In genomic region chr15:36738817-36739216, GRCh38 we compare ENCODE assay signal across 20 cellular contexts.
DNase-seq lines count a peak whose midpoint lies in the region; ATAC-seq and TF ChIP-seq lines count a peak whose summit lies in the region.
"Had no signal": no experiment of that assay in that cellular context is flagged by ENCODE, and none has a peak within 500 bp of the region (broad histone marks: within the 10 kb centered on the region; RNA-seq: fewer than 3 reads in every experiment).

No MANE protein-coding gene starts in this region.

- no peak overlapping the region for H3K9ac ChIP-seq in IMR-90 (ENCODE audit: low read depth, low read length)

- no peak overlapping the region; the same call in 1 of the 2 replicates for H3K27ac ChIP-seq in IMR-90 (ENCODE audit: insufficient read depth, low read length)
- H3K27ac ChIP-seq: HL-60 had no signal

- H3K18ac ChIP-seq in IMR-90 (ENCODE audit: low read depth, low read length) = peak overlapping the region; percentile 24

- no peaks in the 10 kb centered on the region for H4K20me1 ChIP-seq in IMR-90 (ENCODE audit: insufficient read depth, low read length)

- H2AFZ ChIP-seq in IMR-90 (replicated peaks; ENCODE audit: low read length, poor library complexity) = no peak overlapping the region

- H4K5ac ChIP-seq in IMR-90 (ENCODE audit: low read depth, low read length) = no peak overlapping the region

- peaks cover 7% of the 10 kb centered on the region; the same call in 1 of the 2 replicates for H3K9me1 ChIP-seq in IMR-90 (ENCODE audit: insufficient read depth, low read length)

- H2AK5ac ChIP-seq in IMR-90 (ENCODE audit: low read depth, low read length) = no peak overlapping the region

- 0 out of 3 replicates have a peak overlapping the region, but pooled peaks have one; percentile 70 for H2BK15ac ChIP-seq in IMR-90 (ENCODE audit: low read depth, low read length)

- TF ChIP-seq RAD21 in IMR-90 (IDR thresholded peaks at IDR 0.05; ENCODE audit: low read length) = no peak

- dilution Hi-C loops in IMR-90 (cut with HindIII; ENCODE audit: low sequenced_read_pairs, unreplicated experiment) = no loop called here

- no peaks in the 10 kb centered on the region for H3K27me3 ChIP-seq in IMR-90 (ENCODE audit: control insufficient read depth, insufficient read depth, low read length)
- H3K27me3 ChIP-seq: BE2C had no signal

- peaks cover 12% of the 10 kb centered on the region for H3K4me1 ChIP-seq in IMR-90 (ENCODE audit: control insufficient read depth, insufficient read depth, low read length)
- H3K4me1 ChIP-seq: BE2C had no signal

- no peak for TF ChIP-seq CTCF in IMR-90 (conservative IDR thresholded peaks at IDR 0.05; ENCODE audit: low read depth, low read length)
- TF ChIP-seq CTCF in fibroblast of villous mesenchyme (IDR thresholded peaks at IDR 0.05; ENCODE audit: insufficient read depth, low read depth, low read length) = no peak

- peak overlapping the region; percentile 80 for H3K4ac ChIP-seq in IMR-90 (ENCODE audit: low read depth, low read length)

- peak overlapping the region; percentile 62; the same call in 1 of the 2 replicates for H3K14ac ChIP-seq in IMR-90 (replicated peaks; ENCODE audit: low read depth, low read length)

- no peak overlapping the region; a peak in 2 of 4 replicates for H4K8ac ChIP-seq in IMR-90 (ENCODE audit: low read depth in 2 of 2, low read length in 2 of 2)

- H2BK5ac ChIP-seq in IMR-90 (ENCODE audit: low read depth, low read length, poor library complexity, severe bottlenecking) = no peak overlapping the region

- in situ Hi-C loops in IMR-90 (cut with MboI; ENCODE audit: low sequenced_read_pairs) = no loop called here

- no peaks in the 10 kb centered on the region for H3K36me3 ChIP-seq in IMR-90 (ENCODE audit: control insufficient read depth, insufficient read depth, low read length)
- H3K36me3 ChIP-seq: BE2C had no signal

- H3K79me1 ChIP-seq in IMR-90 (ENCODE audit: low read depth in 1 of 2, low read length in 2 of 2) = no peaks in the 10 kb centered on the region; a peak in 1 of 4 replicates

- TF ChIP-seq POLR2A in IMR-90 (IDR thresholded peaks at IDR 0.05; ENCODE audit: low read depth, low read length) = no peak

- H2BK20ac ChIP-seq in IMR-90 (ENCODE audit: low read depth, low read length) = peak overlapping the region; percentile 78; the same call in 1 of the 2 replicates

- H3K4me3 ChIP-seq in IMR-90 (ENCODE audit: insufficient read depth, low read depth, low read length) (no peak overlapping the region), fibroblast of villous mesenchyme (ENCODE audit: low read depth, low read length) (no peak overlapping the region)
- H3K4me3 ChIP-seq: GM12878 had no signal

- CTCF ChIA-PET in IMR-90 (lab: Yijun Ruan, JAX) = no interaction called here

- H2AK9ac ChIP-seq in IMR-90 (replicated peaks; ENCODE audit: low read depth, low read length, poor library complexity) = no peak overlapping the region

- POLR2A ChIA-PET in IMR-90 (lab: Charles Lee; ENCODE audit: unreplicated experiment) = no interaction called here

- H2BK120ac ChIP-seq in IMR-90 (ENCODE audit: low read depth, low read length) = peak overlapping the region; percentile 91; the same call in 1 of the 2 replicates

- no peak overlapping the region for H3K56ac ChIP-seq in IMR-90 (ENCODE audit: extremely low read depth, insufficient read depth, low read length)

- peak; percentile 50 for ATAC-seq in IMR-90 (ENCODE audit: low read depth)
- ATAC-seq: GM12878 had no signal

- peak overlapping the region; percentile 67 for H4K91ac ChIP-seq in IMR-90 (ENCODE audit: insufficient read depth, low read depth, low read length)

- no TSS peak for BruUV-seq in IMR-90 (replicated peaks; lab: Mats Ljungman, UMichigan)

- no peaks in the 10 kb centered on the region for H3K9me3 ChIP-seq in IMR-90 (ENCODE audit: control insufficient read depth, insufficient read depth, low read length)
- H3K9me3 ChIP-seq: BE2C had no signal

- H3K4me2 ChIP-seq in IMR-90 (ENCODE audit: low read depth, low read length) = no peak overlapping the region

- no CpG with 5 or more reads among the region's 1 CpG for WGBS in IMR-90 (ENCODE audit: extremely low coverage in 2 of 2, insufficient read length in 1 of 2), 2 experiments

- intact Hi-C loops in IMR-90 (cut with micrococcal nuclease) = no loop called here

- DNase-seq in IMR-90 (peak; percentile 46), amniotic epithelial cell (ENCODE audit: low read depth) (peak; percentile 60), fibroblast of villous mesenchyme (ENCODE audit: low read depth) (peak; percentile 57), glomerular visceral epithelial cell (ENCODE audit: extremely low spot score) (no peak), NCI-H510A (lab: John Stamatoyannopoulos, UW) (no peak), NK-92 (lab: John Stamatoyannopoulos, UW; ENCODE audit: unreplicated experiment) (no peak)
- DNase-seq: ACHN; BE2C; C1 segment of cervical spinal cord; CD4-positive, CD25-positive, alpha-beta regulatory T cell; CD8-positive, alpha-beta memory T cell; COR-L47; DMS 273 treated with DMSO at 0.1 percent for 48 hours; DMS53; DND-41; EL; GOT3; H9 had no signal

- no peak overlapping the region for H3K23ac ChIP-seq in IMR-90 (ENCODE audit: low read depth, low read length)

TF ChIP-seq in IMR-90, 13 proteins besides CTCF, POLR2A, EP300 and RAD21:
- TF ChIP-seq MXI1 (IDR thresholded peaks at IDR 0.05; ENCODE audit: borderline replicate concordance, low read depth, low read length) (no peak), RCOR1 (IDR thresholded peaks at IDR 0.05; ENCODE audit: insufficient replicate concordance, low read length) (no peak), ELK1 (IDR thresholded peaks at IDR 0.05; ENCODE audit: borderline replicate concordance, low read depth, low read length) (no peak), NFE2L2 (IDR thresholded peaks at IDR 0.05; ENCODE audit: low read depth, low read length) (no peak), SMC3 (IDR thresholded peaks at IDR 0.05; ENCODE audit: low read depth, low read length) (no peak), MAFK (IDR thresholded peaks at IDR 0.05; ENCODE audit: low read depth, low read length) (no peak), FOS (IDR thresholded peaks at IDR 0.05; ENCODE audit: low read depth, low read length) (no peak), RFX5 (IDR thresholded peaks at IDR 0.05; ENCODE audit: low read depth, low read length) (no peak), CEBPB (IDR thresholded peaks at IDR 0.05; ENCODE audit: low read depth, low read length) (no peak), CHD1 (IDR thresholded peaks at IDR 0.05; ENCODE audit: low read depth, low read length) (no peak), MAZ (IDR thresholded peaks at IDR 0.05; ENCODE audit: borderline replicate concordance, low read depth, low read length) (no peak), BHLHE40 (IDR thresholded peaks at IDR 0.05; ENCODE audit: low read depth, low read length) (no peak)
- TF ChIP-seq, protein P1, sequence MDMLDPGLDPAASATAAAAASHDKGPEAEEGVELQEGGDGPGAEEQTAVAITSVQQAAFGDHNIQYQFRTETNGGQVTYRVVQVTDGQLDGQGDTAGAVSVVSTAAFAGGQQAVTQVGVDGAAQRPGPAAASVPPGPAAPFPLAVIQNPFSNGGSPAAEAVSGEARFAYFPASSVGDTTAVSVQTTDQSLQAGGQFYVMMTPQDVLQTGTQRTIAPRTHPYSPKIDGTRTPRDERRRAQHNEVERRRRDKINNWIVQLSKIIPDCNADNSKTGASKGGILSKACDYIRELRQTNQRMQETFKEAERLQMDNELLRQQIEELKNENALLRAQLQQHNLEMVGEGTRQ (IDR thresholded peaks at IDR 0.05; ENCODE audit: low read depth, low read length) = no peak

Comparison
In these comparisons a context has a peak if more than half of its experiments do, and no peak if none do; other contexts are left out.
1. DNase-seq: peak in IMR-90 (single experiment), amniotic epithelial cell (single experiment) and fibroblast of villous mesenchyme (single experiment); none in glomerular visceral epithelial cell (single experiment), NCI-H510A (single experiment) and NK-92 (single experiment).